Comparison of ENCODE assay signal across 1 cellular context in the genomic region with DNA sequence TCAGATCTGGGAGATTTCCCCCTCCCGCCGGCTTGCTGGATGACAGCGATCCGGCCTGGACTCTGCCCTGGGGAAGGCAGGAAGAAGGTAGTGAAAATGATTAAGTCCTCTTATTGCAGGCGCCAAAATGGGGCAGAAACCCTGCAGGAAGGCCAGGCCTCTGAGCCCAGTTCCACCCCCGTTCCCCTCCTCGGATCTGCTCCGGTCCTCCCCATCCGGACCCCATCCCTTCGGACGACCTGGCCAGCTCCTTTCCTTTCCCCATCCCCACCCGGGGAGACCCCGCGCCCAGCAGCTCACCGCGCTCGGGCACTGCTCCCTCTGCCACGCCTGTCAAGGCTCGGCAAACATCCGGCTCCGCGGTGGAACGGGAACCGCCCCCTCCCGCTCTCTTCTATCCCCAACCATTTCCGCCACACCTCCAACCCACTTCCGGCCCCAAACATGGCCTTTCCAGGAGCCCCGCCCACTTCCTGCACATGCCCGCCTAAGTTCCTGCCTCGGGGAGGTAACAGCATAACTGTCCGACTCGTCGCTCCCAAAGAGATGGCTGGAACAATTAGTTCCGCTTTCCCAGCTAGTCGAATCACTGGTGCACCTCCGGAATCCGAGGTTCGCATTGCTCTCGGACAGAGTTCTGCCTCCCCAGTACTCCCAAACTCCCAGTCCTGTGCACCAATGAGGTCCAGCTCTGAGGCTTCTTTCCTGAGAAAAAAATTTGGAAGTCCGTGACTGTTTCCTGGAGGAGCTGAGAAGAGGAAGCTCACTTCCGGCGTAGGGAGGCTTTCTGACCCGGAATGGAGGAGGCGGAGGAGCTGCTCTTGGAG.
TF ChIP-seq lines count a peak whose summit lies in the region.

A gene (minus strand): TSS at position 369 of the 827 bp plus-strand sequence. CDS start 4,512 bp downstream, outside the sequence.
A gene (plus strand): TSS at position 781 of the 827 bp plus-strand sequence. CDS start 17 bp downstream, at position 798.

TF ChIP-seq in HepG2, 621 proteins besides CTCF, POLR2A, EP300 and RAD21 (continued from another document and continues in another):
- no peak for TF ChIP-seq REXO4 (CRISPR knock-in tag; IDR thresholded peaks at IDR 0.05; ENCODE audit: borderline replicate concordance)
- TF ChIP-seq NR3C1 (CRISPR knock-in tag; IDR thresholded peaks at IDR 0.05): no peak
- peak in 1 of 2 experiments; percentile 60; a peak in 1 of 4 replicates for TF ChIP-seq NR2F1 (CRISPR knock-in tag; IDR thresholded peaks at IDR 0.05)
- TF ChIP-seq, protein P1, sequence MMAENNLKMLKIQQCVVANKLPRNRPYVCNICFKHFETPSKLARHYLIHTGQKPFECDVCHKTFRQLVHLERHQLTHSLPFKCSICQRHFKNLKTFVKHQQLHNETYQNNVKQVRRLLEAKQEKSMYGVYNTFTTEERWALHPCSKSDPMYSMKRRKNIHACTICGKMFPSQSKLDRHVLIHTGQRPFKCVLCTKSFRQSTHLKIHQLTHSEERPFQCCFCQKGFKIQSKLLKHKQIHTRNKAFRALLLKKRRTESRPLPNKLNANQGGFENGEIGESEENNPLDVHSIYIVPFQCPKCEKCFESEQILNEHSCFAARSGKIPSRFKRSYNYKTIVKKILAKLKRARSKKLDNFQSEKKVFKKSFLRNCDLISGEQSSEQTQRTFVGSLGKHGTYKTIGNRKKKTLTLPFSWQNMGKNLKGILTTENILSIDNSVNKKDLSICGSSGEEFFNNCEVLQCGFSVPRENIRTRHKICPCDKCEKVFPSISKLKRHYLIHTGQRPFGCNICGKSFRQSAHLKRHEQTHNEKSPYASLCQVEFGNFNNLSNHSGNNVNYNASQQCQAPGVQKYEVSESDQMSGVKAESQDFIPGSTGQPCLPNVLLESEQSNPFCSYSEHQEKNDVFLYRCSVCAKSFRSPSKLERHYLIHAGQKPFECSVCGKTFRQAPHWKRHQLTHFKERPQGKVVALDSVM (CRISPR knock-in tag; IDR thresholded peaks at IDR 0.05): peak; percentile 39
- TF ChIP-seq ZNF556 (CRISPR knock-in tag; IDR thresholded peaks at IDR 0.05; ENCODE audit: borderline replicate concordance): peak; percentile 73; the same call in 1 of the 2 replicates
- TF ChIP-seq, protein P2, sequence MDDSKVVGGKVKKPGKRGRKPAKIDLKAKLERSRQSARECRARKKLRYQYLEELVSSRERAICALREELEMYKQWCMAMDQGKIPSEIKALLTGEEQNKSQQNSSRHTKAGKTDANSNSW (CRISPR knock-in tag; IDR thresholded peaks at IDR 0.05; ENCODE audit: borderline replicate concordance): no peak
- TF ChIP-seq ZNF24 (IDR thresholded peaks at IDR 0.05): peak; percentile 76
- TF ChIP-seq HMG20B (CRISPR knock-in tag; conservative IDR thresholded peaks at IDR 0.05): 0 out of 2 replicates have a peak, but pooled peaks have one; percentile 25
- TF ChIP-seq, protein P3, sequence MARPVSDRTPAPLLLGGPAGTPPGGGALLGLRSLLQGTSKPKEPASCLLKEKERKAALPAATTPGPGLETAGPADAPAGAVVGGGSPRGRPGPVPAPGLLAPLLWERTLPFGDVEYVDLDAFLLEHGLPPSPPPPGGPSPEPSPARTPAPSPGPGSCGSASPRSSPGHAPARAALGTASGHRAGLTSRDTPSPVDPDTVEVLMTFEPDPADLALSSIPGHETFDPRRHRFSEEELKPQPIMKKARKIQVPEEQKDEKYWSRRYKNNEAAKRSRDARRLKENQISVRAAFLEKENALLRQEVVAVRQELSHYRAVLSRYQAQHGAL (CRISPR knock-in tag; IDR thresholded peaks at IDR 0.05; ENCODE audit: not compliant biosample characterization): no peak
- TF ChIP-seq ZNF616 (CRISPR knock-in tag; IDR thresholded peaks at IDR 0.05; ENCODE audit: low read depth): no peak
- no peak; the same call in 1 of the 2 replicates for TF ChIP-seq ZNF431 (CRISPR knock-in tag; IDR thresholded peaks at IDR 0.05; ENCODE audit: borderline replicate concordance, low read depth)
- TF ChIP-seq KDM2A (CRISPR knock-in tag; IDR thresholded peaks at IDR 0.05; ENCODE audit: borderline replicate concordance, low read depth): peak; percentile 85
- TF ChIP-seq TRIM24 (CRISPR knock-in tag; IDR thresholded peaks at IDR 0.05): no peak
- TF ChIP-seq ZBTB21 (CRISPR knock-in tag; IDR thresholded peaks at IDR 0.05): no peak
- TF ChIP-seq, protein P4, sequence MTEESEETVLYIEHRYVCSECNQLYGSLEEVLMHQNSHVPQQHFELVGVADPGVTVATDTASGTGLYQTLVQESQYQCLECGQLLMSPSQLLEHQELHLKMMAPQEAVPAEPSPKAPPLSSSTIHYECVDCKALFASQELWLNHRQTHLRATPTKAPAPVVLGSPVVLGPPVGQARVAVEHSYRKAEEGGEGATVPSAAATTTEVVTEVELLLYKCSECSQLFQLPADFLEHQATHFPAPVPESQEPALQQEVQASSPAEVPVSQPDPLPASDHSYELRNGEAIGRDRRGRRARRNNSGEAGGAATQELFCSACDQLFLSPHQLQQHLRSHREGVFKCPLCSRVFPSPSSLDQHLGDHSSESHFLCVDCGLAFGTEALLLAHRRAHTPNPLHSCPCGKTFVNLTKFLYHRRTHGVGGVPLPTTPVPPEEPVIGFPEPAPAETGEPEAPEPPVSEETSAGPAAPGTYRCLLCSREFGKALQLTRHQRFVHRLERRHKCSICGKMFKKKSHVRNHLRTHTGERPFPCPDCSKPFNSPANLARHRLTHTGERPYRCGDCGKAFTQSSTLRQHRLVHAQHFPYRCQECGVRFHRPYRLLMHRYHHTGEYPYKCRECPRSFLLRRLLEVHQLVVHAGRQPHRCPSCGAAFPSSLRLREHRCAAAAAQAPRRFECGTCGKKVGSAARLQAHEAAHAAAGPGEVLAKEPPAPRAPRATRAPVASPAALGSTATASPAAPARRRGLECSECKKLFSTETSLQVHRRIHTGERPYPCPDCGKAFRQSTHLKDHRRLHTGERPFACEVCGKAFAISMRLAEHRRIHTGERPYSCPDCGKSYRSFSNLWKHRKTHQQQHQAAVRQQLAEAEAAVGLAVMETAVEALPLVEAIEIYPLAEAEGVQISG (CRISPR knock-in tag; IDR thresholded peaks at IDR 0.05): peak; percentile 90
- peak; percentile 75 for TF ChIP-seq PHF8 (CRISPR knock-in tag; IDR thresholded peaks at IDR 0.05)
- TF ChIP-seq CAMTA2 (CRISPR knock-in tag; IDR thresholded peaks at IDR 0.05; ENCODE audit: borderline replicate concordance): no peak; the same call in 1 of the 2 replicates
- TF ChIP-seq AGO2 (optimal IDR thresholded peaks at IDR 0.05; ENCODE audit: low read depth, low read length): peak; percentile 72
- no peak for TF ChIP-seq ADNP (CRISPR knock-in tag; IDR thresholded peaks at IDR 0.05)
- TF ChIP-seq ARHGAP35 (CRISPR knock-in tag; IDR thresholded peaks at IDR 0.05; ENCODE audit: borderline replicate concordance): peak; percentile 36; the same call in 1 of the 2 replicates
- TF ChIP-seq, protein P5, sequence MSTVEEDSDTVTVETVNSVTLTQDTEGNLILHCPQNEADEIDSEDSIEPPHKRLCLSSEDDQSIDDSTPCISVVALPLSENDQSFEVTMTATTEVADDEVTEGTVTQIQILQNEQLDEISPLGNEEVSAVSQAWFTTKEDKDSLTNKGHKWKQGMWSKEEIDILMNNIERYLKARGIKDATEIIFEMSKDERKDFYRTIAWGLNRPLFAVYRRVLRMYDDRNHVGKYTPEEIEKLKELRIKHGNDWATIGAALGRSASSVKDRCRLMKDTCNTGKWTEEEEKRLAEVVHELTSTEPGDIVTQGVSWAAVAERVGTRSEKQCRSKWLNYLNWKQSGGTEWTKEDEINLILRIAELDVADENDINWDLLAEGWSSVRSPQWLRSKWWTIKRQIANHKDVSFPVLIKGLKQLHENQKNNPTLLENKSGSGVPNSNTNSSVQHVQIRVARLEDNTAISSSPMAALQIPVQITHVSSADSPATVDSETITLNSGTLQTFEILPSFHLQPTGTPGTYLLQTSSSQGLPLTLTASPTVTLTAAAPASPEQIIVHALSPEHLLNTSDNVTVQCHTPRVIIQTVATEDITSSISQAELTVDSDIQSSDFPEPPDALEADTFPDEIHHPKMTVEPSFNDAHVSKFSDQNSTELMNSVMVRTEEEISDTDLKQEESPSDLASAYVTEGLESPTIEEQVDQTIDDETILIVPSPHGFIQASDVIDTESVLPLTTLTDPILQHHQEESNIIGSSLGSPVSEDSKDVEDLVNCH (CRISPR knock-in tag; IDR thresholded peaks at IDR 0.05): no peak
- TF ChIP-seq KDM4B (CRISPR knock-in tag; IDR thresholded peaks at IDR 0.05): no peak; the same call in 1 of the 2 replicates
- 0 out of 2 replicates have a peak, but pooled peaks have one; percentile 40 for TF ChIP-seq BHLHE40 (IDR thresholded peaks at IDR 0.05; ENCODE audit: low read length)
- TF ChIP-seq GTF2F1 (IDR thresholded peaks at IDR 0.05; ENCODE audit: low read length): no peak
- peak; percentile 72; the same call in 1 of the 2 replicates for TF ChIP-seq ZBTB38 (CRISPR knock-in tag; IDR thresholded peaks at IDR 0.05)
- TF ChIP-seq U2AF1 (optimal IDR thresholded peaks at IDR 0.05; ENCODE audit: low read depth, low read length): peak; percentile 66
- TF ChIP-seq MZF1 (CRISPR knock-in tag; IDR thresholded peaks at IDR 0.05; ENCODE audit: borderline replicate concordance): no peak
- peak; percentile 73; the same call in 1 of the 2 replicates for TF ChIP-seq ZNF501 (CRISPR knock-in tag; IDR thresholded peaks at IDR 0.05)
- TF ChIP-seq ZKSCAN8 (CRISPR knock-in tag; IDR thresholded peaks at IDR 0.05; ENCODE audit: borderline replicate concordance): no peak
- peak; percentile 80; the same call in 1 of the 2 replicates for TF ChIP-seq ZFP82 (CRISPR knock-in tag; IDR thresholded peaks at IDR 0.05; ENCODE audit: borderline replicate concordance)
- TF ChIP-seq ZSCAN12 (CRISPR knock-in tag; IDR thresholded peaks at IDR 0.05): no peak
- TF ChIP-seq, protein P6, sequence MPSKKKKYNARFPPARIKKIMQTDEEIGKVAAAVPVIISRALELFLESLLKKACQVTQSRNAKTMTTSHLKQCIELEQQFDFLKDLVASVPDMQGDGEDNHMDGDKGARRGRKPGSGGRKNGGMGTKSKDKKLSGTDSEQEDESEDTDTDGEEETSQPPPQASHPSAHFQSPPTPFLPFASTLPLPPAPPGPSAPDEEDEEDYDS (CRISPR knock-in tag; IDR thresholded peaks at IDR 0.05): peak; percentile 85; the same call in 1 of the 2 replicates
- no peak for TF ChIP-seq ZSCAN30 (CRISPR knock-in tag; IDR thresholded peaks at IDR 0.05)
- TF ChIP-seq GTF3A (CRISPR knock-in tag; conservative IDR thresholded peaks at IDR 0.05): no peak
- TF ChIP-seq RELA (CRISPR knock-in tag; IDR thresholded peaks at IDR 0.05): no peak
- no peak for TF ChIP-seq ZFYVE20 (CRISPR knock-in tag; IDR thresholded peaks at IDR 0.05; ENCODE audit: borderline replicate concordance, low read depth)
- TF ChIP-seq ELF3 (CRISPR knock-in tag; IDR thresholded peaks at IDR 0.05): peak; percentile 87
- peak; percentile 81 for TF ChIP-seq ZBTB3 (CRISPR knock-in tag; IDR thresholded peaks at IDR 0.05; ENCODE audit: borderline replicate concordance, low read depth)
- TF ChIP-seq, protein P7, sequence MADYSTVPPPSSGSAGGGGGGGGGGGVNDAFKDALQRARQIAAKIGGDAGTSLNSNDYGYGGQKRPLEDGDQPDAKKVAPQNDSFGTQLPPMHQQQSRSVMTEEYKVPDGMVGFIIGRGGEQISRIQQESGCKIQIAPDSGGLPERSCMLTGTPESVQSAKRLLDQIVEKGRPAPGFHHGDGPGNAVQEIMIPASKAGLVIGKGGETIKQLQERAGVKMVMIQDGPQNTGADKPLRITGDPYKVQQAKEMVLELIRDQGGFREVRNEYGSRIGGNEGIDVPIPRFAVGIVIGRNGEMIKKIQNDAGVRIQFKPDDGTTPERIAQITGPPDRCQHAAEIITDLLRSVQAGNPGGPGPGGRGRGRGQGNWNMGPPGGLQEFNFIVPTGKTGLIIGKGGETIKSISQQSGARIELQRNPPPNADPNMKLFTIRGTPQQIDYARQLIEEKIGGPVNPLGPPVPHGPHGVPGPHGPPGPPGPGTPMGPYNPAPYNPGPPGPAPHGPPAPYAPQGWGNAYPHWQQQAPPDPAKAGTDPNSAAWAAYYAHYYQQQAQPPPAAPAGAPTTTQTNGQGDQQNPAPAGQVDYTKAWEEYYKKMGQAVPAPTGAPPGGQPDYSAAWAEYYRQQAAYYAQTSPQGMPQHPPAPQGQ (CRISPR knock-in tag; IDR thresholded peaks at IDR 0.05; ENCODE audit: borderline replicate concordance): no peak
- TF ChIP-seq EHMT2 (IDR thresholded peaks at IDR 0.05; ENCODE audit: borderline replicate concordance, low read depth, low read length): peak; percentile 39; the same call in 1 of the 2 replicates
- TF ChIP-seq, protein P8, sequence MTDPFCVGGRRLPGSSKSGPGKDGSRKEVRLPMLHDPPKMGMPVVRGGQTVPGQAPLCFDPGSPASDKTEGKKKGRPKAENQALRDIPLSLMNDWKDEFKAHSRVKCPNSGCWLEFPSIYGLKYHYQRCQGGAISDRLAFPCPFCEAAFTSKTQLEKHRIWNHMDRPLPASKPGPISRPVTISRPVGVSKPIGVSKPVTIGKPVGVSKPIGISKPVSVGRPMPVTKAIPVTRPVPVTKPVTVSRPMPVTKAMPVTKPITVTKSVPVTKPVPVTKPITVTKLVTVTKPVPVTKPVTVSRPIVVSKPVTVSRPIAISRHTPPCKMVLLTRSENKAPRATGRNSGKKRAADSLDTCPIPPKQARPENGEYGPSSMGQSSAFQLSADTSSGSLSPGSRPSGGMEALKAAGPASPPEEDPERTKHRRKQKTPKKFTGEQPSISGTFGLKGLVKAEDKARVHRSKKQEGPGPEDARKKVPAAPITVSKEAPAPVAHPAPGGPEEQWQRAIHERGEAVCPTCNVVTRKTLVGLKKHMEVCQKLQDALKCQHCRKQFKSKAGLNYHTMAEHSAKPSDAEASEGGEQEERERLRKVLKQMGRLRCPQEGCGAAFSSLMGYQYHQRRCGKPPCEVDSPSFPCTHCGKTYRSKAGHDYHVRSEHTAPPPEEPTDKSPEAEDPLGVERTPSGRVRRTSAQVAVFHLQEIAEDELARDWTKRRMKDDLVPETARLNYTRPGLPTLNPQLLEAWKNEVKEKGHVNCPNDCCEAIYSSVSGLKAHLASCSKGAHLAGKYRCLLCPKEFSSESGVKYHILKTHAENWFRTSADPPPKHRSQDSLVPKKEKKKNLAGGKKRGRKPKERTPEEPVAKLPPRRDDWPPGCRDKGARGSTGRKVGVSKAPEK (CRISPR knock-in tag; IDR thresholded peaks at IDR 0.05; ENCODE audit: borderline replicate concordance): no peak
- TF ChIP-seq ZNF589 (CRISPR knock-in tag; conservative IDR thresholded peaks at IDR 0.05): peak; percentile 72; the same call in 1 of the 2 replicates
- TF ChIP-seq ZNF468 (CRISPR knock-in tag; IDR thresholded peaks at IDR 0.05): no peak
- TF ChIP-seq EED (CRISPR knock-in tag; IDR thresholded peaks at IDR 0.05): no peak
- peak; percentile 85; the same call in 1 of the 2 replicates for TF ChIP-seq FOXK1 (CRISPR knock-in tag; IDR thresholded peaks at IDR 0.05; ENCODE audit: borderline replicate concordance, low read depth)
- TF ChIP-seq ZNF83 (CRISPR knock-in tag; IDR thresholded peaks at IDR 0.05; ENCODE audit: borderline replicate concordance): no peak
- no peak for TF ChIP-seq CENPX (CRISPR knock-in tag; IDR thresholded peaks at IDR 0.05)
- no peak for TF ChIP-seq SP1 (IDR thresholded peaks at IDR 0.05)
- TF ChIP-seq SP1 (CRISPR knock-in tag; IDR thresholded peaks at IDR 0.05): peak; percentile 90
- TF ChIP-seq TGIF2 (CRISPR knock-in tag; IDR thresholded peaks at IDR 0.05): peak; percentile 42; the same call in 1 of the 2 replicates
- TF ChIP-seq U2AF2 (IDR thresholded peaks at IDR 0.05; ENCODE audit: low read depth, low read length): no peak
- peak; percentile 74 for TF ChIP-seq TEAD3 (CRISPR knock-in tag; optimal IDR thresholded peaks at IDR 0.05; ENCODE audit: borderline replicate concordance)
- peak; percentile 81; the same call in 1 of the 2 replicates for TF ChIP-seq ZZZ3 (CRISPR knock-in tag; IDR thresholded peaks at IDR 0.05; ENCODE audit: borderline replicate concordance)
- TF ChIP-seq MAFF (IDR thresholded peaks at IDR 0.05; ENCODE audit: low read depth, low read length): no peak
- TF ChIP-seq ZNF331 (CRISPR knock-in tag; IDR thresholded peaks at IDR 0.05): peak; percentile 11; the same call in 1 of the 2 replicates
